In the genomic region with DNA sequence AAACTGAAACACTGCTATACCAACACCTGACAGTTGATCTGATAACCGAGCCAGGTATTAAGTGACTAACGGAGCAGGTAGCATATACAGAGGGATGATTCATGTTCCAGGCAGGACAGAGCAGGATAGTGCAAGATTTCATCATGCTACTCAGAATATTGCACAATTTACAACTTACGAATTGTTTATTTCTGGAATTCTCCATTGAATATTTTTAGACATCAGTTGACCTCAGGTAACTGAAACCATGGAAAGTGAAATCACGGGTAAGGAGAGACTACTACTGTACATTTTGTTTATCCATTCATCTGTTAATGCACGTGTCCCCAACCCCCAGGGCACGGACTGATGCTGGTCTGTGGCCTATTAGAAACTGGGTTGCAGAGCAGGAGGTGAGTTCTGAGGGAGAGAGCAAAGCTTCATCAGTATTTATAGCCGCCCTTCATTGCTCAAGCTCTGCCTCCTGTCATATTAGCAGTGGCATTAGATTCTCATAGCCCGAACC, we compare ENCODE assay signal across 1 cellular context.
TF ChIP-seq lines count a peak whose summit lies in the region.

No MANE protein-coding gene starts in this region.

TF ChIP-seq in SK-N-SH treated with all-trans-retinoic acid at 6 μM for 48 hours, 23 proteins besides CTCF, POLR2A, EP300 and RAD21 (continued from another document):
- no peak for TF ChIP-seq ZC3H10 (CRISPR knock-in tag; IDR thresholded peaks at IDR 0.05)
- no peak for TF ChIP-seq TCF4 (CRISPR knock-in tag; IDR thresholded peaks at IDR 0.05; ENCODE audit: borderline replicate concordance)
- TF ChIP-seq OSR1 (CRISPR knock-in tag; IDR thresholded peaks at IDR 0.05): no peak
- no peak for TF ChIP-seq ESRRG (CRISPR knock-in tag; IDR thresholded peaks at IDR 0.05)
